In genomic region chr14:70831382-70831781, GRCh38 we compare ENCODE assay signal across 22 cellular contexts.
"Had no signal": no experiment of that assay in that cellular context is flagged by ENCODE, and none has a peak within 500 bp of the region (broad histone marks: within the 10 kb centered on the region; RNA-seq: fewer than 3 reads in every experiment).

No MANE protein-coding gene starts in this region.

- H3K4me3 ChIP-seq: adrenal gland had no signal

- H3K36me3 ChIP-seq: adrenal gland had no signal

- H3K27ac ChIP-seq: adrenal gland, VCaP had no signal

- DNase-seq: activated CD4-positive, alpha-beta memory T cell treated with anti-CD3 and anti-CD28 coated beads, Interleukin-2, amount 10 ng/mL, durations not matched to agents 7 days and 5 days; activated CD4-positive, alpha-beta T cell treated with anti-CD3 and anti-CD28 coated beads for 36 hours; activated CD4-positive, alpha-beta T cell treated with anti-CD3 and anti-CD28 coated beads, Interleukin-2, amount 50 U/mL, for 1 hour; activated CD4-positive, CD25-positive, alpha-beta regulatory T cell; activated naive CD4-positive, alpha-beta T cell treated with anti-CD3 and anti-CD28 coated beads, Interleukin-2, amount 50 U/mL, for 16 hours; activated naive CD8-positive, alpha-beta T cell treated with anti-CD3 and anti-CD28 coated beads, Interleukin-2, amount 10 ng/mL, durations not matched to agents 7 days and 5 days; activated T-cell treated with anti-CD3 and anti-CD28 coated beads for 4 hours; adrenal gland; anterior cingulate cortex; cerebellar nuclear complex; NCI-H1048; NCI-H146; NCI-H187 treated with DMSO at 0.1 percent for 48 hours; NCI-H2107; NCI-H2171 treated with DMSO at 0.1 percent for 48 hours; NCI-H226; NCI-H526; NCI-H774; SIG-M5; T-cell had no signal

- H3K9me3 ChIP-seq: adrenal gland had no signal

- ATAC-seq: activated CD4-positive, alpha-beta T cell treated with anti-CD3 and anti-CD28 coated beads for 36 hours; T-cell had no signal

- H3K27me3 ChIP-seq: adrenal gland had no signal

- FAIRE-seq: colon had no signal
